In genomic region chr3:19146685-19147650, GRCh38 we compare ENCODE assay signal across 1 cellular context.
TF ChIP-seq lines count a peak whose summit lies in the region.

No MANE protein-coding gene starts in this region.

TF ChIP-seq in GM12878, 131 proteins besides CTCF, POLR2A, EP300 and RAD21 (continued from another document):
- no peak for TF ChIP-seq USF2 (IDR thresholded peaks at IDR 0.05; ENCODE audit: borderline replicate concordance, low read depth, low read length)
- no peak for TF ChIP-seq CEBPZ (IDR thresholded peaks at IDR 0.05; ENCODE audit: low read depth, low read length)
- no peak for TF ChIP-seq MYB (IDR thresholded peaks at IDR 0.05; ENCODE audit: borderline replicate concordance, low read depth, low read length)
- no peak for TF ChIP-seq ZBTB4 (CRISPR knock-in tag; IDR thresholded peaks at IDR 0.05)
- no peak for TF ChIP-seq SREBF2 (IDR thresholded peaks at IDR 0.05; ENCODE audit: low read length)
- TF ChIP-seq BCL11A (IDR thresholded peaks at IDR 0.05; ENCODE audit: low read depth, low read length): no peak
- peak; percentile 8; the same call in 1 of the 2 replicates for TF ChIP-seq SMC3 (IDR thresholded peaks at IDR 0.05; ENCODE audit: borderline replicate concordance, low read length)
- no peak for TF ChIP-seq SMAD1 (IDR thresholded peaks at IDR 0.05; ENCODE audit: low read depth, partially characterized antibody)
- 0 out of 2 replicates have a peak, but pooled peaks have one; percentile 10 for TF ChIP-seq MEF2A (IDR thresholded peaks at IDR 0.05; ENCODE audit: insufficient read depth, low read depth, low read length)
- no peak for TF ChIP-seq CREB1 (IDR thresholded peaks at IDR 0.05; ENCODE audit: low read depth)
- no peak for TF ChIP-seq FOS (IDR thresholded peaks at IDR 0.05; ENCODE audit: borderline replicate concordance, extremely low read depth, insufficient read length)
- no peak for TF ChIP-seq TBL1XR1 (IDR thresholded peaks at IDR 0.05; ENCODE audit: low read depth, low read length)
- peak; percentile 42; the same call in 1 of the 2 replicates for TF ChIP-seq CREM (IDR thresholded peaks at IDR 0.05; ENCODE audit: low read depth)
- no peak for TF ChIP-seq MTA3 (IDR thresholded peaks at IDR 0.05; ENCODE audit: borderline replicate concordance, low read length)
- TF ChIP-seq PBX3 (IDR thresholded peaks at IDR 0.05; ENCODE audit: insufficient replicate concordance, low read depth, low read length): no peak
- TF ChIP-seq HDAC6 (IDR thresholded peaks at IDR 0.05; ENCODE audit: unreplicated experiment): no peak
- TF ChIP-seq RAD51 (IDR thresholded peaks at IDR 0.05): no peak
- TF ChIP-seq STAT1 (conservative IDR thresholded peaks at IDR 0.05): no peak
- peak; percentile 47; the same call in 1 of the 2 replicates for TF ChIP-seq GABPA (IDR thresholded peaks at IDR 0.05; ENCODE audit: low read depth)
- TF ChIP-seq EED (IDR thresholded peaks at IDR 0.05; ENCODE audit: low read depth): no peak
- no peak for TF ChIP-seq ATF2 (IDR thresholded peaks at IDR 0.05; ENCODE audit: low read length)
- TF ChIP-seq IKZF2 (IDR thresholded peaks at IDR 0.05): 0 out of 4 replicates have a peak, but pooled peaks of 1 of the 2 experiments have one; percentile 20
- TF ChIP-seq MXI1 (IDR thresholded peaks at IDR 0.05; ENCODE audit: low read depth, low read length): no peak
- TF ChIP-seq ZBED1 (IDR thresholded peaks at IDR 0.05; ENCODE audit: borderline replicate concordance): no peak
- TF ChIP-seq POLR2AphosphoS5 (IDR thresholded peaks at IDR 0.05; ENCODE audit: low read length): no peak
- TF ChIP-seq TAF1 (IDR thresholded peaks at IDR 0.05; ENCODE audit: borderline replicate concordance, low read depth, low read length): no peak
- peak in 1 of 2 experiments; percentile 13; a peak in 1 of 3 replicates for TF ChIP-seq EGR1 (IDR thresholded peaks at IDR 0.05; ENCODE audit: borderline replicate concordance in 1 of 2, low read depth in 2 of 2, low read length in 2 of 2)
- TF ChIP-seq RUNX3 (IDR thresholded peaks at IDR 0.05; ENCODE audit: low read length): 0 out of 2 replicates have a peak, but pooled peaks have one; percentile 16
- TF ChIP-seq PKNOX1 (IDR thresholded peaks at IDR 0.05): peak; percentile 22; the same call in 1 of the 2 replicates
- no peak for TF ChIP-seq TCF3 (IDR thresholded peaks at IDR 0.05; ENCODE audit: borderline replicate concordance, insufficient read depth, low read depth, low read length)
- no peak for TF ChIP-seq SP1 (IDR thresholded peaks at IDR 0.05; ENCODE audit: low read depth, low read length)
- TF ChIP-seq CBFB (IDR thresholded peaks at IDR 0.05; ENCODE audit: low read depth): no peak
- TF ChIP-seq GATAD2B (conservative IDR thresholded peaks at IDR 0.05; ENCODE audit: low read depth): no peak
- TF ChIP-seq PML (IDR thresholded peaks at IDR 0.05; ENCODE audit: low read length): no peak
- no peak for TF ChIP-seq ZBTB11 (CRISPR knock-in tag; IDR thresholded peaks at IDR 0.05)
- no peak for TF ChIP-seq HDGF (IDR thresholded peaks at IDR 0.05)
- TF ChIP-seq DPF2 (IDR thresholded peaks at IDR 0.05): no peak
- TF ChIP-seq NFXL1 (IDR thresholded peaks at IDR 0.05; ENCODE audit: borderline replicate concordance): no peak
- no peak for TF ChIP-seq POU2F2 (IDR thresholded peaks at IDR 0.05; ENCODE audit: borderline replicate concordance, low read depth, low read length)
- no peak for TF ChIP-seq ZZZ3 (IDR thresholded peaks at IDR 0.05; ENCODE audit: control insufficient read depth, insufficient read length, low read depth)
- TF ChIP-seq ZNF384 (IDR thresholded peaks at IDR 0.05; ENCODE audit: borderline replicate concordance, low read depth, low read length): no peak
